Comparison of ENCODE assay signal across 8 cellular contexts in the genomic region with DNA sequence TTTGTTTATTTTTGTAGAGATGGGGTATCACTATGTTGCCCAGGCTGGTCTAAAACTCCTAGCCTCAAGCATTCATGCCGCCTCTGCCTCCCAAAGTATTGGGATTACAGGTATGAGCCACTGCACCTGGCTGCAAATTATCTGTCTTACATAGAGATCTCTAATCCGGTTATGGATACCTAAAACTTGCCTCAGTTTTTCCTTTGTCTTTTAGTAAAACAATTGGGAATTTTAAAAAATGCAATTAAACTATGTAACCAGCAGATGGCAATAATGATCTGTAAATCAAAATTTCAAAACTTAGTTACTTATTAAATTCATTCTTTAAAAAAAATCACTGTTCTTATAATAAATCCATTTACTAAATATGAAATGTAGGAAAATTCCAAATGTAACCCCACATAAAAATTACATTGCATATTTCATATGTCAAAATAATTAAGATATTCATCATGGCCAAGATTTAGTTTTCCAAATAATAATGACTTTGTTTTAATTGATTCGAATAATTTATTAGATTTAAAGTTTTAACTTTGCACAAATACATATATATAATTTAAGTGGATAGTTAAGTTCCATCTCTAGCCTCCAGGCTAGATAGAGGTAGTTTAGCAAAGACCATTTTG. TPM values are rescaled to one million over a fixed set of nuclear protein-coding genes. Genes with fewer than 3 reads are reported as not detected.
DNase-seq lines count a peak whose midpoint lies in the region; ATAC-seq, FAIRE-seq and TF ChIP-seq lines count a peak whose summit lies in the region.
"Not testable (repeated sequence)": the region's sequence is repeated elsewhere in the genome, so short reads cannot be mapped to it uniquely, and the experiment has no call there.

No MANE protein-coding gene starts in this region.

- ATAC-seq in Panc1 = not testable (repeated sequence)

- H3K4me3 Mint-ChIP-seq in endodermal cell, nephron progenitor cell: not testable (repeated sequence)

- not testable (repeated sequence) for H3K9me3 ChIP-seq in Panc1 (ENCODE audit: control insufficient read depth, insufficient read depth, low read depth, low read length); endodermal cell (ENCODE audit: control insufficient read depth, low read length); left ventricle myocardium inferior (replicated peaks); small intestine (ENCODE audit: control insufficient read depth, low read depth)

- H3K9ac ChIP-seq in KMS-11; endodermal cell (ENCODE audit: extremely low read depth, low read length, poor library complexity, severe bottlenecking): not testable (repeated sequence)

- not testable (repeated sequence) for H3K79me2 ChIP-seq in KMS-11 (ENCODE audit: insufficient read depth, low read depth)

- H3K27me3 Mint-ChIP-seq in endodermal cell (ENCODE audit: insufficient read depth) = peaks cover 49% of the 10 kb centered on the region
- H3K27me3 Mint-ChIP-seq in nephron progenitor cell (ENCODE audit: low read depth, poor library complexity) = peaks cover 48% of the 10 kb centered on the region

- not testable (repeated sequence) for H3K27ac Mint-ChIP-seq in endodermal cell, nephron progenitor cell

- H4K20me1 ChIP-seq in KMS-11 (ENCODE audit: insufficient read depth) = not testable (repeated sequence)

- not testable (repeated sequence) for H3K4me3 ChIP-seq in KMS-11 (IDR thresholded peaks at IDR 0.05; ENCODE audit: insufficient read depth, low read depth, low read length); Panc1 (ENCODE audit: low read depth in 2 of 2, low read length in 2 of 2); endodermal cell (ENCODE audit: low read length); left ventricle myocardium inferior; small intestine (ENCODE audit: low read depth in 1 of 2, low read length in 2 of 2)

- H3K27ac ChIP-seq in C4-2B; KMS-11; Panc1 (ENCODE audit: low read length); VCaP; endodermal cell (ENCODE audit: low read depth, low read length); left ventricle myocardium inferior (replicated peaks); small intestine (ENCODE audit: low read depth in 1 of 2, low read length in 1 of 2): not testable (repeated sequence)

- not testable (repeated sequence) for DNase-seq in Panc1 (ENCODE audit: low read depth, low spot score); endodermal cell; left ventricle myocardium inferior; nephron progenitor cell; small intestine

- intact Hi-C loops in Panc1 (cut with micrococcal nuclease; ENCODE audit: unreplicated experiment); left ventricle myocardium inferior (cut with micrococcal nuclease): not testable (repeated sequence)

- H2AFZ ChIP-seq in KMS-11 (ENCODE audit: low read depth) = not testable (repeated sequence)

- in situ Hi-C loops in Panc1 (cut with HindIII; ENCODE audit: low pct_unique_long_range_greater_than_20kb, low sequenced_read_pairs) = not testable (repeated sequence)

- H3K27me3 ChIP-seq in KMS-11 (ENCODE audit: insufficient read depth, low read depth); Panc1 (ENCODE audit: control insufficient read depth, insufficient read depth, low read length); left ventricle myocardium inferior (ENCODE audit: low read depth); small intestine (ENCODE audit: control insufficient read depth in 2 of 2, insufficient read depth in 2 of 2, low read length in 2 of 2): not testable (repeated sequence)
- H3K27me3 ChIP-seq in endodermal cell (ENCODE audit: control insufficient read depth, insufficient read depth, low read length, poor library complexity, severe bottlenecking) = peaks cover 26% of the 10 kb centered on the region

- TF ChIP-seq CTCF in C4-2B (conservative IDR thresholded peaks at IDR 0.05) (peak; percentile 35), KMS-11 (conservative IDR thresholded peaks at IDR 0.05; ENCODE audit: low read depth, low read length) (peak; percentile 34; the same call in 1 of the 2 replicates), Panc1 (IDR thresholded peaks at IDR 0.05) (peak; percentile 30; the same call in 1 of the 2 replicates), VCaP (conservative IDR thresholded peaks at IDR 0.05) (peak; percentile 39), endodermal cell (conservative IDR thresholded peaks at IDR 0.05) (peak; percentile 48), left ventricle myocardium inferior (IDR thresholded peaks at IDR 0.05; ENCODE audit: borderline replicate concordance) (peak; percentile 25), nephron progenitor cell (IDR thresholded peaks at IDR 0.05) (peak; percentile 21)

- CTCF ChIA-PET in Panc1 (lab: Charles Lee) = interaction anchor here (0.6 kb wide), 1 partner anchor 524 kb away, joined by 9 read pairs; no protein-coding TSS in a partner anchor

- WGBS in endodermal cell (ENCODE audit: insufficient coverage in 1 of 2, insufficient read length in 1 of 2), 2 experiments = 65 to 83% methylated on average over 1 of the region's 3 CpGs
- WGBS in small intestine, 3 donors = 40 to 45% (median 42%) methylated on average over 3 of the region's 3 CpGs

- FAIRE-seq in small intestine (lab: Jason Lieb, UNC) = peak; percentile 95

- H3K4me1 ChIP-seq in KMS-11 (ENCODE audit: low read depth, poor library complexity, severe bottlenecking) (peaks cover 15% of the 10 kb centered on the region), left ventricle myocardium inferior (peaks cover 15% of the 10 kb centered on the region)
- H3K4me1 ChIP-seq in Panc1 (ENCODE audit: control insufficient read depth, insufficient read depth, low read length); endodermal cell (ENCODE audit: control insufficient read depth, insufficient read depth, low read length); small intestine (ENCODE audit: control insufficient read depth in 2 of 2, insufficient read depth in 1 of 2, low read depth in 1 of 2, low read length in 1 of 2): not testable (repeated sequence)

- POLR2A ChIA-PET in Panc1 (lab: Charles Lee) = not testable (repeated sequence)

- H3K36me3 ChIP-seq in KMS-11 (ENCODE audit: insufficient read depth); Panc1 (ENCODE audit: control insufficient read depth, insufficient read depth, low read length); endodermal cell (ENCODE audit: control insufficient read depth, insufficient read depth, low read length); left ventricle myocardium inferior; small intestine (ENCODE audit: control insufficient read depth in 2 of 2, insufficient read depth in 2 of 2, low read length in 2 of 2): not testable (repeated sequence)

- not testable (repeated sequence) for H3K9me3 Mint-ChIP-seq in endodermal cell, nephron progenitor cell

- H3K4me2 ChIP-seq in KMS-11 = not testable (repeated sequence)

- not testable (repeated sequence) for H3K36me3 Mint-ChIP-seq in endodermal cell (ENCODE audit: low read depth); nephron progenitor cell (ENCODE audit: low read depth)

- H3K4me1 Mint-ChIP-seq in endodermal cell = peaks cover 12% of the 10 kb centered on the region
- H3K4me1 Mint-ChIP-seq in nephron progenitor cell = peaks cover 21% of the 10 kb centered on the region

- not testable (repeated sequence) for BruUV-seq in Panc1 (replicated peaks; lab: Mats Ljungman, UMichigan)

RNA-seq across cellular contexts. Expression of a gene that starts 14.3 kb away (rescaled TPM):
- total RNA-seq in Panc1 (2021; ENCODE audit: unreplicated experiment) = 61.1 TPM
- polyA plus RNA-seq in Panc1 (2012; ENCODE audit: insufficient read length) = 43.1 TPM
- total RNA-seq in endodermal cell = 10 to 100 TPM; 63.9 to 75.2 TPM
- polyA plus RNA-seq in endodermal cell (2013, experiment 1 of 2) = 79.5 TPM
- polyA plus RNA-seq in endodermal cell (2013, experiment 2 of 2) = 75.9 TPM
- 78.1 TPM for total RNA-seq in left ventricle myocardium inferior
- 10 to 100 TPM; 53.8 to 66.6 (median 55.2) TPM for polyA plus RNA-seq in small intestine
